ENCODE assay signal across 8 cellular contexts in genomic region chr9:110152704-110153374, GRCh38. TPM values are rescaled to one million over a fixed set of nuclear protein-coding genes. Genes with fewer than 3 reads are reported as not detected.
DNase-seq lines count a peak whose midpoint lies in the region; ATAC-seq and TF ChIP-seq lines count a peak whose summit lies in the region.

No MANE protein-coding gene starts in this region.

- H3K27me3 ChIP-seq in ACC112 (ENCODE audit: insufficient read depth, low read length) (no peaks in the 10 kb centered on the region), SK-N-SH (ENCODE audit: insufficient read depth) (no peaks in the 10 kb centered on the region)

- peak; percentile 96 for TF ChIP-seq RAD21 in SK-N-SH (IDR thresholded peaks at IDR 0.05; ENCODE audit: low read length)

- H3K9me2 ChIP-seq in SK-N-SH, result no peaks in the 10 kb centered on the region

- H3K27ac ChIP-seq in ACC112 (ENCODE audit: low read depth, low read length), result peak overlapping the region; percentile 22; the same call in 1 of the 2 replicates
- H3K27ac ChIP-seq in SK-N-SH (ENCODE audit: low read depth in 2 of 2, low read length in 1 of 2), result peak overlapping the region in 1 of 2 experiments; percentile 9; a peak in 1 of 4 replicates

- CTCF ChIA-PET in SK-N-SH (lab: Yijun Ruan, JAX), result interaction anchor here (0.6 to 10.9 kb wide), 22 partner anchors 9 to 1149 kb away, joined by 3 to 179 read pairs (median 4); no protein-coding TSS in a partner anchor

- no peak for ATAC-seq in HG02610 (IDR thresholded peaks at IDR 0.05; ENCODE audit: unreplicated experiment)

- 67% methylated on average over 3 of the region's 3 CpGs for WGBS in SK-N-SH (ENCODE audit: low lambda C conversion rate)

- no peak overlapping the region for H3K4me2 ChIP-seq in SK-N-SH

- peaks cover 42% of the 10 kb centered on the region for H3K4me1 ChIP-seq in ACC112 (ENCODE audit: control insufficient read depth, insufficient read depth, low read length, unreplicated experiment)
- H3K4me1 ChIP-seq in SK-N-SH (ENCODE audit: control insufficient read depth in 1 of 2, insufficient read depth in 2 of 2, low read depth in 1 of 2, low read length in 1 of 2), result peaks cover 0 to 13% of the 10 kb centered on the region in 2 experiments; a peak in 1 of 4 replicates

- H3K4me3 ChIP-seq in ACC112 (ENCODE audit: low read depth, low read length), result no peak overlapping the region
- H3K4me3 ChIP-seq in SK-N-SH (ENCODE audit: low read depth in 2 of 2, low read length in 1 of 2), result no peak overlapping the region

- DNase-seq in GDM1 (lab: John Stamatoyannopoulos, UW) (peak; percentile 20), MV-4-11 (lab: John Stamatoyannopoulos, UW) (peak; percentile 68), SK-N-SH (peak; percentile 62), fibroblast of peridontal ligament (ENCODE audit: extremely low read depth) (peak; percentile 80), pons (ENCODE audit: low spot score) (peak; percentile 71), T1000 (lab: John Stamatoyannopoulos, UW) (no peak)

- H2AFZ ChIP-seq in ACC112 (ENCODE audit: low read length, unreplicated experiment) (no peak overlapping the region), SK-N-SH (ENCODE audit: low read depth) (no peak overlapping the region)

- H3F3A ChIP-seq in SK-N-SH (replicated peaks; ENCODE audit: insufficient read depth), result peaks cover 13% of the 10 kb centered on the region

- POLR2A ChIA-PET in SK-N-SH (lab: Yijun Ruan, JAX), result no interaction called here

- no peaks in the 10 kb centered on the region for H3K9me3 ChIP-seq in SK-N-SH

- TF ChIP-seq CTCF in SK-N-SH (IDR thresholded peaks at IDR 0.05), result peak; percentile 83

- H3K79me2 ChIP-seq in ACC112 (ENCODE audit: control insufficient read depth, insufficient read depth, low read length, unreplicated experiment), result peaks cover 99% of the 10 kb centered on the region
- H3K79me2 ChIP-seq in SK-N-SH (ENCODE audit: insufficient read depth), result peaks cover 100% of the 10 kb centered on the region

- peaks cover 99% of the 10 kb centered on the region for H4K20me1 ChIP-seq in SK-N-SH (ENCODE audit: insufficient read depth)

- TF ChIP-seq EP300 in SK-N-SH (IDR thresholded peaks at IDR 0.05; ENCODE audit: borderline replicate concordance in 1 of 2, low read depth in 1 of 2, low read length in 1 of 2), result no peak

- no peak overlapping the region for H3K9ac ChIP-seq in SK-N-SH

- H3K36me3 ChIP-seq in ACC112 (ENCODE audit: insufficient read depth, low read length) (peaks cover 13% of the 10 kb centered on the region; the same call in 1 of the 2 replicates), SK-N-SH (replicated peaks in 1 of 2; ENCODE audit: control insufficient read depth in 1 of 2, insufficient read depth in 2 of 2, low read length in 1 of 2) (peaks cover 8 to 14% of the 10 kb centered on the region in 2 experiments)

TF ChIP-seq in SK-N-SH, 30 proteins besides CTCF, POLR2A, EP300 and RAD21:
- TF ChIP-seq POLR2AphosphoS5 (IDR thresholded peaks at IDR 0.05; ENCODE audit: low read depth, low read length) (0 out of 2 replicates have a peak, but pooled peaks have one; percentile 27), REST (IDR thresholded peaks at IDR 0.05; ENCODE audit: low read depth, low read length) (no peak), SMC3 (IDR thresholded peaks at IDR 0.05; ENCODE audit: low read depth, low read length) (peak; percentile 71)

RNA-seq across cellular contexts. Expression of gene C9orf152, which starts 55.1 kb away (rescaled TPM):
- polyA plus RNA-seq in SK-N-SH (2012; rRNA removed), result not detected in 2 replicates
- not detected in 2 replicates for polyA plus RNA-seq in SK-N-SH (2012; cell fraction: cytosol; rRNA removed)
- not detected in 2 replicates for polyA plus RNA-seq in SK-N-SH (2012; cell fraction: nucleus; rRNA removed)
